ENCODE assay signal across 17 cellular contexts in the genomic region with DNA sequence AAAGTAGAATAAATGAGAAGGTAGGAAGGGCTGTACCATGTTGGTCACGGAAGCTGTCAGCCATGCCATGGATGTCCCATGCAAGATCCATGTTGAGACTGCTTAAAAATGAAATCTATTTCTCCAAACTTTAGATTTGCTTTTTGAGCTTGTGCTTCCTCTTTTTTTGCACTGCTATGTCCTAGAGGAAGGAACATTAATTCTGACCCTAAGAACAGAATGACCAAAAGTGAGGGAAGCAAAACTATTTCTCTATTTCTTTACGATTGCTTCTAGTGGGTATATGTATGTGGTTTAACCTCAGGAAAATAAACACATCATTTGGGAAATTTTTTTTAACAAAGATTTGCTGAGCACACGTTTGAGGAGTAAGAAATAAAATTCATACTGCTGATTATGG.
DNase-seq lines count a peak whose midpoint lies in the region; ATAC-seq and TF ChIP-seq lines count a peak whose summit lies in the region.
"Had no signal": no experiment of that assay in that cellular context is flagged by ENCODE, and none has a peak within 500 bp of the region (broad histone marks: within the 10 kb centered on the region; RNA-seq: fewer than 3 reads in every experiment).

No MANE protein-coding gene starts in this region.

- H3K4me1 ChIP-seq in Panc1 (ENCODE audit: control insufficient read depth, insufficient read depth, low read length) = no peaks in the 10 kb centered on the region
- H3K4me1 ChIP-seq in colonic mucosa = no peaks in the 10 kb centered on the region
- H3K4me1 ChIP-seq: suprapubic skin had no signal

- no peak overlapping the region for H3K9ac ChIP-seq in colonic mucosa (ENCODE audit: low read depth in 2 of 2, low read length in 2 of 2)

- POLR2A ChIA-PET in Panc1 (lab: Charles Lee) = no interaction called here

- peaks cover 94% of the 10 kb centered on the region for H3K36me3 Mint-ChIP-seq in activated T-cell treated with anti-CD3 and anti-CD28 coated beads, Interleukin-2, amount 50 U/mL, for 24 hours (ENCODE audit: low read depth)
- peaks cover 36% of the 10 kb centered on the region for H3K36me3 Mint-ChIP-seq in activated T-cell treated with anti-CD3 and anti-CD28 coated beads, Interleukin-2, amount 50 U/mL, for 4 hours (ENCODE audit: insufficient read depth)
- H3K36me3 Mint-ChIP-seq in effector memory CD8-positive, alpha-beta T cell (ENCODE audit: insufficient read depth) = peaks cover 85% of the 10 kb centered on the region
- no peaks in the 10 kb centered on the region for H3K36me3 Mint-ChIP-seq in stimulated activated effector memory CD8-positive, alpha-beta T cell treated with anti-CD3 and anti-CD28 coated beads, Interleukin-12 subunit alpha, Interleukin-12 subunit beta, amount 100 ng/mL, for 72 hours
- peaks cover 14% of the 10 kb centered on the region; the same call in 1 of the 2 replicates for H3K36me3 Mint-ChIP-seq in HFFc6 (ENCODE audit: low read depth)

- H3K36me3 ChIP-seq in Panc1 (ENCODE audit: control insufficient read depth, insufficient read depth, low read length) (peaks cover 2% of the 10 kb centered on the region; the same call in 1 of the 2 replicates), colonic mucosa (no peaks in the 10 kb centered on the region)

- H3K9me3 Mint-ChIP-seq in activated T-cell treated with anti-CD3 and anti-CD28 coated beads, Interleukin-2, amount 50 U/mL, for 24 hours = no peaks in the 10 kb centered on the region
- H3K9me3 Mint-ChIP-seq in activated T-cell treated with anti-CD3 and anti-CD28 coated beads, Interleukin-2, amount 50 U/mL, for 4 hours = no peaks in the 10 kb centered on the region
- no peaks in the 10 kb centered on the region for H3K9me3 Mint-ChIP-seq in effector memory CD8-positive, alpha-beta T cell
- H3K9me3 Mint-ChIP-seq in stimulated activated effector memory CD8-positive, alpha-beta T cell treated with anti-CD3 and anti-CD28 coated beads, Interleukin-12 subunit alpha, Interleukin-12 subunit beta, amount 100 ng/mL, for 72 hours = no peaks in the 10 kb centered on the region
- H3K9me3 Mint-ChIP-seq in HFFc6 = no peaks in the 10 kb centered on the region

- CTCF ChIA-PET in Panc1 (lab: Charles Lee) = no interaction called here

- H3K27ac Mint-ChIP-seq in activated T-cell treated with anti-CD3 and anti-CD28 coated beads, Interleukin-2, amount 50 U/mL, for 24 hours = peak overlapping the region; percentile 92
- H3K27ac Mint-ChIP-seq in effector memory CD8-positive, alpha-beta T cell = peak overlapping the region; percentile 79 to 91
- peak overlapping the region; percentile 81 for H3K27ac Mint-ChIP-seq in stimulated activated effector memory CD8-positive, alpha-beta T cell treated with anti-CD3 and anti-CD28 coated beads, Interleukin-12 subunit alpha, Interleukin-12 subunit beta, amount 100 ng/mL, for 72 hours
- no peak overlapping the region for H3K27ac Mint-ChIP-seq in HFFc6

- DNase-seq in activated T-cell treated with anti-CD3 and anti-CD28 coated beads, Interleukin-2, amount 50 U/mL, for 24 hours = no peak
- DNase-seq in activated T-cell treated with anti-CD3 and anti-CD28 coated beads, Interleukin-2, amount 50 U/mL, for 4 hours = no peak
- DNase-seq in Panc1 (ENCODE audit: low read depth, low spot score) = no peak
- DNase-seq in effector memory CD8-positive, alpha-beta T cell = no peak
- no peak for DNase-seq in stimulated activated effector memory CD8-positive, alpha-beta T cell treated with anti-CD3 and anti-CD28 coated beads, Interleukin-12 subunit alpha, Interleukin-12 subunit beta, amount 100 ng/mL, for 72 hours (ENCODE audit: low spot score in 2 of 2)
- no peak for DNase-seq in D341Med (ENCODE audit: low spot score)
- no peak for DNase-seq in HFFc6
- DNase-seq in colonic mucosa = no peak
- DNase-seq: ACHN, DMS 273 treated with DMSO at 0.1 percent for 48 hours, H7, IMR-90, mesenchymal stem cell, NCI-H187, NCI-H524, SHP77 had no signal

- no peak overlapping the region for H3K27ac ChIP-seq in Panc1 (ENCODE audit: low read length)
- H3K27ac ChIP-seq in colonic mucosa = no peak overlapping the region
- H3K27ac ChIP-seq: suprapubic skin had no signal

- H3K4me1 Mint-ChIP-seq in activated T-cell treated with anti-CD3 and anti-CD28 coated beads, Interleukin-2, amount 50 U/mL, for 24 hours (ENCODE audit: low read depth) = peaks cover 59% of the 10 kb centered on the region
- peaks cover 23% of the 10 kb centered on the region for H3K4me1 Mint-ChIP-seq in activated T-cell treated with anti-CD3 and anti-CD28 coated beads, Interleukin-2, amount 50 U/mL, for 4 hours (ENCODE audit: low read depth)
- H3K4me1 Mint-ChIP-seq in effector memory CD8-positive, alpha-beta T cell (ENCODE audit: low read depth in 2 of 2) = peaks cover 18 to 52% of the 10 kb centered on the region in 2 donors
- H3K4me1 Mint-ChIP-seq in stimulated activated effector memory CD8-positive, alpha-beta T cell treated with anti-CD3 and anti-CD28 coated beads, Interleukin-12 subunit alpha, Interleukin-12 subunit beta, amount 100 ng/mL, for 72 hours = peaks cover 55% of the 10 kb centered on the region
- H3K4me1 Mint-ChIP-seq in HFFc6 (ENCODE audit: low read depth) = no peaks in the 10 kb centered on the region

- H3K27me3 ChIP-seq in Panc1 (ENCODE audit: control insufficient read depth, insufficient read depth, low read length) (no peaks in the 10 kb centered on the region), colonic mucosa (no peaks in the 10 kb centered on the region)
- H3K27me3 ChIP-seq: suprapubic skin had no signal

- TF ChIP-seq CTCF in Panc1 (IDR thresholded peaks at IDR 0.05) (no peak), HFFc6 (IDR thresholded peaks at IDR 0.05) (no peak), colonic mucosa (IDR thresholded peaks at IDR 0.05) (no peak)

- H3K4me3 ChIP-seq in Panc1 (ENCODE audit: low read depth in 2 of 2, low read length in 2 of 2) (no peak overlapping the region), colonic mucosa (no peak overlapping the region)
- H3K4me3 ChIP-seq: suprapubic skin had no signal

- TSS peak; percentile 3 for BruUV-seq in Panc1 (replicated peaks; lab: Mats Ljungman, UMichigan)

- intact Hi-C loops in Panc1 (cut with micrococcal nuclease; ENCODE audit: unreplicated experiment) (no loop called here), colonic mucosa (cut with DNase I) (no loop called here)

- peak overlapping the region; percentile 27 for H3K4me3 Mint-ChIP-seq in activated T-cell treated with anti-CD3 and anti-CD28 coated beads, Interleukin-2, amount 50 U/mL, for 24 hours
- no peak overlapping the region for H3K4me3 Mint-ChIP-seq in activated T-cell treated with anti-CD3 and anti-CD28 coated beads, Interleukin-2, amount 50 U/mL, for 4 hours
- H3K4me3 Mint-ChIP-seq in effector memory CD8-positive, alpha-beta T cell = peak overlapping the region; percentile 43 to 63
- peak overlapping the region; percentile 46 for H3K4me3 Mint-ChIP-seq in stimulated activated effector memory CD8-positive, alpha-beta T cell treated with anti-CD3 and anti-CD28 coated beads, Interleukin-12 subunit alpha, Interleukin-12 subunit beta, amount 100 ng/mL, for 72 hours
- no peak overlapping the region for H3K4me3 Mint-ChIP-seq in HFFc6

- in situ Hi-C loops in Panc1 (cut with HindIII; ENCODE audit: low pct_unique_long_range_greater_than_20kb, low sequenced_read_pairs) = no loop called here

- H3K9me3 ChIP-seq in Panc1 (ENCODE audit: control insufficient read depth, insufficient read depth, low read depth, low read length) (no peaks in the 10 kb centered on the region), colonic mucosa (no peaks in the 10 kb centered on the region)
- H3K9me3 ChIP-seq: suprapubic skin had no signal

- no peak for ATAC-seq in activated T-cell treated with anti-CD3 and anti-CD28 coated beads, Interleukin-2, amount 50 U/mL, for 4 hours
- ATAC-seq in Panc1 = no peak
- ATAC-seq in effector memory CD8-positive, alpha-beta T cell (replicated peaks) = peak; percentile 32
- ATAC-seq in stimulated activated effector memory CD8-positive, alpha-beta T cell treated with anti-CD3 and anti-CD28 coated beads, Interleukin-12 subunit alpha, Interleukin-12 subunit beta, amount 100 ng/mL, for 72 hours = no peak

- no peaks in the 10 kb centered on the region for H3K27me3 Mint-ChIP-seq in activated T-cell treated with anti-CD3 and anti-CD28 coated beads, Interleukin-2, amount 50 U/mL, for 24 hours
- H3K27me3 Mint-ChIP-seq in activated T-cell treated with anti-CD3 and anti-CD28 coated beads, Interleukin-2, amount 50 U/mL, for 4 hours (ENCODE audit: low read depth) = no peaks in the 10 kb centered on the region
- no peaks in the 10 kb centered on the region for H3K27me3 Mint-ChIP-seq in effector memory CD8-positive, alpha-beta T cell
- no peaks in the 10 kb centered on the region; the same call in 1 of the 2 replicates for H3K27me3 Mint-ChIP-seq in HFFc6 (ENCODE audit: insufficient read depth)

Comparison
In these comparisons a context has a peak if more than half of its experiments do, and no peak if none do; other contexts are left out.
1. H3K4me3 Mint-ChIP-seq: peak in activated T-cell treated with anti-CD3 and anti-CD28 coated beads, Interleukin-2, amount 50 U/mL, for 24 hours (single experiment), effector memory CD8-positive, alpha-beta T cell (2 of 2) and stimulated activated effector memory CD8-positive, alpha-beta T cell treated with anti-CD3 and anti-CD28 coated beads, Interleukin-12 subunit alpha, Interleukin-12 subunit beta, amount 100 ng/mL, for 72 hours (single experiment); none in activated T-cell treated with anti-CD3 and anti-CD28 coated beads, Interleukin-2, amount 50 U/mL, for 4 hours (single experiment) and HFFc6 (single experiment).